ENCODE assay signal across 12 cellular contexts in genomic region chr18:45566025-45566740, GRCh38. TPM values are rescaled to one million over a fixed set of nuclear protein-coding genes. Genes with fewer than 3 reads are reported as not detected.
DNase-seq lines count a peak whose midpoint lies in the region; ATAC-seq and TF ChIP-seq lines count a peak whose summit lies in the region.
"Had no signal": no experiment of that assay in that cellular context is flagged by ENCODE, and none has a peak within 500 bp of the region (broad histone marks: within the 10 kb centered on the region; RNA-seq: fewer than 3 reads in every experiment).

No MANE protein-coding gene starts in this region.

- H3K36me3 ChIP-seq in esophagus (ENCODE audit: control insufficient read depth in 2 of 2, insufficient read depth in 2 of 2, low read length in 1 of 2) (no peaks in the 10 kb centered on the region), lower lobe of right lung (no peaks in the 10 kb centered on the region)

- no peaks in the 10 kb centered on the region for H3K27me3 ChIP-seq in esophagus (ENCODE audit: control insufficient read depth in 1 of 2, insufficient read depth in 2 of 2, low read length in 2 of 2)
- H3K27me3 ChIP-seq in lower lobe of right lung (ENCODE audit: low read depth), result no peaks in the 10 kb centered on the region

- WGBS in esophagus, 2 donors, result 53 to 81% methylated on average over 7 of the region's 7 CpGs

- H3K4me3 ChIP-seq in esophagus (ENCODE audit: low read depth in 1 of 2, low read length in 2 of 2) (no peak overlapping the region), lower lobe of right lung (no peak overlapping the region)

- peaks cover 0 to 7% of the 10 kb centered on the region in 2 donors for H3K4me1 ChIP-seq in esophagus (ENCODE audit: control insufficient read depth in 2 of 2, insufficient read depth in 2 of 2, low read length in 1 of 2)
- H3K4me1 ChIP-seq in lower lobe of right lung, result peaks cover 5% of the 10 kb centered on the region

- DNase-seq in M059J (ENCODE audit: low read depth) (peak; percentile 92), lower lobe of right lung (no peak), ureter (ENCODE audit: low spot score) (peak; percentile 51), NCI-H1417 (lab: John Stamatoyannopoulos, UW) (no peak), GM19238 (ENCODE audit: insufficient read length, low spot score) (no peak)
- DNase-seq in activated CD8-positive, alpha-beta memory T cell treated with anti-CD3 and anti-CD28 coated beads for 24 hours, result no peak
- DNase-seq: central memory CD4-positive, alpha-beta T cell; KG1; NCI-H446 treated with DMSO at 0.1 percent for 48 hours; occipital lobe had no signal

- H3K27ac ChIP-seq in esophagus (ENCODE audit: low read depth in 2 of 2, low read length in 1 of 2) (peak overlapping the region; percentile 8 to 53), lower lobe of right lung (peak overlapping the region; percentile 53)

- ATAC-seq in lower lobe of right lung, result peak; percentile 65 to 76
- ATAC-seq in HG02970 (IDR thresholded peaks at IDR 0.05; ENCODE audit: low FRiP score, unreplicated experiment), result no peak

- intact Hi-C loops in lower lobe of right lung (cut with DNase I), result no loop called here

- no peak for TF ChIP-seq CTCF in lower lobe of right lung (IDR thresholded peaks at IDR 0.05)

- H3K9me3 ChIP-seq in esophagus (ENCODE audit: control insufficient read depth in 2 of 2, insufficient read depth in 1 of 2, low read depth in 1 of 2, low read length in 1 of 2), result no peaks in the 10 kb centered on the region
- no peaks in the 10 kb centered on the region for H3K9me3 ChIP-seq in lower lobe of right lung

RNA-seq across cellular contexts. Expression of gene SLC14A2, which starts 49.1 kb away (rescaled TPM):
- 0.07 TPM in 1 of 2 replicates, not detected in the other for total RNA-seq in M059J (2014; rRNA removed; shearing (Covaris generic))
- polyA plus RNA-seq in esophagus, result under 1 TPM in 1 of 2 donors, not detected in 1; 0.01 TPM
- total RNA-seq in lower lobe of right lung (not detected), ureter (not detected)

Comparison
In these comparisons a context has a peak if more than half of its experiments do, and no peak if none do; other contexts are left out.
1. DNase-seq: peak in M059J (single experiment) and ureter (single experiment); none in lower lobe of right lung (single experiment), NCI-H1417 (0 of 3), GM19238 (single experiment) and activated CD8-positive, alpha-beta memory T cell treated with anti-CD3 and anti-CD28 coated beads for 24 hours (single experiment).